22 cellular contexts compared by ENCODE assay signal in genomic region chr18:11847811-11848210, GRCh38.
"Had no signal": no experiment of that assay in that cellular context is flagged by ENCODE, and none has a peak within 500 bp of the region (broad histone marks: within the 10 kb centered on the region; RNA-seq: fewer than 3 reads in every experiment).

No MANE protein-coding gene starts in this region.

- H3K36me3 ChIP-seq: cardiac muscle cell, esophagus muscularis mucosa, thyroid gland had no signal

- H3K27ac ChIP-seq: cardiac muscle cell, esophagus muscularis mucosa, thyroid gland had no signal

- H3K27me3 ChIP-seq: cardiac muscle cell, esophagus muscularis mucosa, thyroid gland had no signal

- H3K27me3 Mint-ChIP-seq: activated CD4-positive, alpha-beta T cell treated with anti-CD3 and anti-CD28 coated beads for 36 hours; activated naive CD8-positive, alpha-beta T cell treated with anti-CD3 and anti-CD28 coated beads, Interleukin-2, amount 50 U/mL, for 24 hours had no signal

- H3K4me3 ChIP-seq: cardiac muscle cell, esophagus muscularis mucosa, thyroid gland had no signal

- ATAC-seq: activated CD4-positive, alpha-beta T cell treated with anti-CD3 and anti-CD28 coated beads for 36 hours; activated naive CD8-positive, alpha-beta T cell treated with anti-CD3 and anti-CD28 coated beads, Interleukin-2, amount 50 U/mL, for 24 hours; activated T-cell treated with anti-CD3 and anti-CD28 coated beads, Interleukin-2, amount 50 U/mL, for 72 hours; left ventricle myocardium superior; stimulated activated naive CD8-positive, alpha-beta T cell treated with anti-CD3 and anti-CD28 coated beads, Interleukin-15, Interleukin-2, amounts not matched to agents 100 U/mL and 50 U/mL, for 24 hours had no signal

- FAIRE-seq: endothelial cell of umbilical vein, frontal cortex had no signal

- DNase-seq: activated B cell treated with CpG ODN at 0.5 μM for 24 hours; activated CD4-positive, alpha-beta T cell treated with anti-CD3 and anti-CD28 coated beads for 36 hours; activated CD4-positive, alpha-beta T cell treated with anti-CD3 and anti-CD28 coated beads, Interleukin-2, amount 50 U/mL, for 4 hours; activated CD8-positive, alpha-beta memory T cell treated with anti-CD3 and anti-CD28 coated beads, Interleukin-2, amount 50 U/mL, for 48 hours; activated gamma-delta T cell; activated naive CD4-positive, alpha-beta T cell treated with anti-CD3 and anti-CD28 coated beads, Interleukin-2, amount 50 U/mL, for 16 hours; activated naive CD8-positive, alpha-beta T cell treated with anti-CD3 and anti-CD28 coated beads, Interleukin-2, amount 50 U/mL, for 24 hours; activated T-cell treated with anti-CD3 and anti-CD28 coated beads, Interleukin-2, amount 50 U/mL, for 72 hours; effector CD8-positive, alpha-beta T cell; glutamatergic neuron; hippocampal formation; left ventricle myocardium superior; mammary epithelial cell; retina; stimulated activated CD4-positive, alpha-beta T cell treated with anti-CD3 and anti-CD28 coated beads, Interleukin-4, amount 100 ng/mL, for 24 hours; stimulated activated naive CD8-positive, alpha-beta T cell treated with anti-CD3 and anti-CD28 coated beads, Interleukin-15, Interleukin-2, amounts not matched to agents 100 U/mL and 50 U/mL, for 24 hours; thyroid gland had no signal

- H3K9me3 ChIP-seq: thyroid gland had no signal

- H3K9me3 Mint-ChIP-seq: activated B cell treated with CpG ODN at 0.5 μM for 24 hours; activated naive CD8-positive, alpha-beta T cell treated with anti-CD3 and anti-CD28 coated beads, Interleukin-2, amount 50 U/mL, for 24 hours; activated T-cell treated with anti-CD3 and anti-CD28 coated beads, Interleukin-2, amount 50 U/mL, for 72 hours; T-helper 1 cell treated with Interleukin-12 subunit alpha and Interleukin-12 subunit beta and Interleukin-4 antibody, amounts not matched to agents 30 μg/mL and 1 μg/mL, for 36 hours had no signal

- H3K27ac Mint-ChIP-seq: activated B cell treated with CpG ODN at 0.5 μM for 24 hours; activated CD4-positive, alpha-beta T cell treated with anti-CD3 and anti-CD28 coated beads for 36 hours; activated naive CD8-positive, alpha-beta T cell treated with anti-CD3 and anti-CD28 coated beads, Interleukin-2, amount 50 U/mL, for 24 hours; activated T-cell treated with anti-CD3 and anti-CD28 coated beads, Interleukin-2, amount 50 U/mL, for 72 hours; T-helper 1 cell treated with Interleukin-12 subunit alpha and Interleukin-12 subunit beta and Interleukin-4 antibody, amounts not matched to agents 30 μg/mL and 1 μg/mL, for 36 hours had no signal

- H3K4me3 Mint-ChIP-seq: activated B cell treated with CpG ODN at 0.5 μM for 24 hours; activated CD4-positive, alpha-beta T cell treated with anti-CD3 and anti-CD28 coated beads for 36 hours; activated naive CD8-positive, alpha-beta T cell treated with anti-CD3 and anti-CD28 coated beads, Interleukin-2, amount 50 U/mL, for 24 hours; activated T-cell treated with anti-CD3 and anti-CD28 coated beads, Interleukin-2, amount 50 U/mL, for 72 hours; T-helper 1 cell treated with Interleukin-12 subunit alpha and Interleukin-12 subunit beta and Interleukin-4 antibody, amounts not matched to agents 30 μg/mL and 1 μg/mL, for 36 hours had no signal
